In genomic region chr3:194632211-194632982, GRCh38 we compare ENCODE assay signal across 8 cellular contexts. TPM values are rescaled to one million over a fixed set of nuclear protein-coding genes. Genes with fewer than 3 reads are reported as not detected.
DNase-seq lines count a peak whose midpoint lies in the region; ATAC-seq, FAIRE-seq and TF ChIP-seq lines count a peak whose summit lies in the region.

No MANE protein-coding gene starts in this region.

- H2AFZ ChIP-seq in H1 (ENCODE audit: low read length) = no peak overlapping the region

- no peak overlapping the region for H3K18ac ChIP-seq in H1 (ENCODE audit: extremely low read depth, low read length)

- no peak for TF ChIP-seq EP300 in H1 (IDR thresholded peaks at IDR 0.05; ENCODE audit: borderline replicate concordance in 1 of 2, low read depth in 2 of 2, low read length in 2 of 2)

- H4K91ac ChIP-seq in H1 (replicated peaks; ENCODE audit: insufficient read length, low read length) = no peak overlapping the region

- H3K4me1 ChIP-seq in H1 (replicated peaks in 1 of 4; ENCODE audit: control insufficient read depth in 3 of 4, insufficient read depth in 4 of 4, low read length in 3 of 4) = no peaks in the 10 kb centered on the region
- H3K4me1 ChIP-seq in mucosa of descending colon (ENCODE audit: low read depth) = peaks cover 10% of the 10 kb centered on the region

- no peak overlapping the region for H3K56ac ChIP-seq in H1 (replicated peaks; ENCODE audit: insufficient read length, low read depth, low read length)

- no peak overlapping the region for H4K5ac ChIP-seq in H1 (ENCODE audit: insufficient read length, low read depth, low read length)

- H3K27me3 ChIP-seq in H1 (replicated peaks in 1 of 4; ENCODE audit: control insufficient read depth in 3 of 4, extremely low read depth in 1 of 4, insufficient read depth in 3 of 4, low read length in 3 of 4) = no peaks in the 10 kb centered on the region

- H3K79me2 ChIP-seq in H1 (ENCODE audit: control insufficient read depth in 1 of 2, insufficient read depth in 2 of 2, low read length in 2 of 2) = no peaks in the 10 kb centered on the region

- peaks cover 0 to 2% of the 10 kb centered on the region in 2 experiments for H4K20me1 ChIP-seq in H1 (replicated peaks in 1 of 2; ENCODE audit: control insufficient read depth in 1 of 2, insufficient read depth in 2 of 2, low read length in 2 of 2)

- POLR2A ChIA-PET in H1 (lab: Charles Lee; ENCODE audit: partially characterized antibody) = interaction anchor here (1.3 to 1.5 kb wide), 3 partner anchors 11 to 152 kb away, joined by 3 to 4 read pairs (median 3); no protein-coding TSS in a partner anchor

- H2BK20ac ChIP-seq in H1 (ENCODE audit: low read length) = no peak overlapping the region

- no peak overlapping the region for H3K23ac ChIP-seq in H1 (ENCODE audit: insufficient read length)

- no peak overlapping the region for H3K14ac ChIP-seq in H1 (ENCODE audit: insufficient read length)

- no peak for TF ChIP-seq CTCF in AG09309 (IDR thresholded peaks at IDR 0.05; ENCODE audit: control insufficient read depth, insufficient read depth, low read depth, low read length, missing control alignments)
- TF ChIP-seq CTCF in H1 (IDR thresholded peaks at IDR 0.05; ENCODE audit: control extremely low read depth in 1 of 3, insufficient read depth in 1 of 3, low read depth in 1 of 3, low read length in 3 of 3) = no peak
- no peak for TF ChIP-seq CTCF in mucosa of descending colon (IDR thresholded peaks at IDR 0.05)

- CTCF ChIA-PET in H1 (lab: Charles Lee; ENCODE audit: partially characterized antibody) = interaction anchor here (0.9 kb wide), 1 partner anchor 11 kb away, joined by 3 read pairs; no protein-coding TSS in a partner anchor

- H2AK5ac ChIP-seq in H1 (ENCODE audit: low read depth, low read length) = peak overlapping the region; percentile 56; the same call in 1 of the 2 replicates

- intact Hi-C loops in mucosa of descending colon (cut with DNase I, micrococcal nuclease) = no loop called here

- peak; percentile 1 for ATAC-seq in GM21619 (IDR thresholded peaks at IDR 0.05; ENCODE audit: unreplicated experiment)
- peak; percentile 59 for ATAC-seq in mucosa of descending colon
- ATAC-seq in GM19328 (IDR thresholded peaks at IDR 0.05; ENCODE audit: unreplicated experiment) = no peak

- FAIRE-seq in H1 (lab: Jason Lieb, UNC) = no peak

- H2BK15ac ChIP-seq in H1 (ENCODE audit: low read length) = no peak overlapping the region

- peak overlapping the region; percentile 55 to 97 for H3K4me2 ChIP-seq in H1 (ENCODE audit: insufficient read depth in 1 of 2, low read depth in 2 of 2, low read length in 2 of 2)

- no peak for TF ChIP-seq POLR2A in H1 (IDR thresholded peaks at IDR 0.05; ENCODE audit: control extremely low read depth in 1 of 2, low read depth in 2 of 2, low read length in 2 of 2)

- H4K8ac ChIP-seq in H1 (ENCODE audit: extremely low read depth, insufficient read depth, low read length) = peak overlapping the region; percentile 62; the same call in 1 of the 2 replicates

- H2BK12ac ChIP-seq in H1 (ENCODE audit: low read depth, low read length) = no peak overlapping the region

- H2BK5ac ChIP-seq in H1 (ENCODE audit: low read depth, low read length) = 0 out of 2 replicates have a peak overlapping the region, but pooled peaks have one; percentile 35

- H3K27ac ChIP-seq in H1 (ENCODE audit: low read depth, low read length) = no peak overlapping the region

- H3K36me3 ChIP-seq in H1 (ENCODE audit: control insufficient read depth in 2 of 4, insufficient read depth in 4 of 4, low read length in 3 of 4) = peaks cover 0 to 18% (median 7%) of the 10 kb centered on the region in 4 experiments; a peak in 5 of 8 replicates
- no peaks in the 10 kb centered on the region for H3K36me3 ChIP-seq in mucosa of descending colon (ENCODE audit: low read depth)

- TF ChIP-seq RAD21 in H1 (IDR thresholded peaks at IDR 0.05 in 1 of 2, conservative IDR thresholded peaks at IDR 0.05 in 1 of 2; ENCODE audit: low read depth in 2 of 2, low read length in 2 of 2) = no peak

- DNase-seq in AG09309 (ENCODE audit: low read depth) (no peak), RKO (ENCODE audit: low spot score) (peak; percentile 63), H1 (ENCODE audit: low read depth in 1 of 2, low spot score in 2 of 2) (no peak), mucosa of descending colon (peak; percentile 76 to 83 (median 78)), DMS79 treated with DMSO at 0.1 percent for 48 hours (lab: John Stamatoyannopoulos, UW) (no peak)
- no peak for DNase-seq in activated effector memory CD4-positive, alpha-beta T cell treated with Interleukin-2 at 50 U/mL for 16 hours

- H3K9me3 ChIP-seq in H1 (ENCODE audit: insufficient read depth in 2 of 2, low read depth in 1 of 2, low read length in 1 of 2) (peaks cover 12 to 21% of the 10 kb centered on the region in 2 experiments), mucosa of descending colon (no peaks in the 10 kb centered on the region)

- peaks cover 8% of the 10 kb centered on the region for H3K23me2 ChIP-seq in H1 (ENCODE audit: low read depth, low read length)

- H3K9ac ChIP-seq in H1 (replicated peaks in 1 of 4; ENCODE audit: extremely low read depth in 1 of 4, low read depth in 3 of 4, low read length in 3 of 4) = peak overlapping the region in 2 of 4 experiments; percentile 48 to 69; a peak in 2 of 7 replicates

- WGBS in H1 (ENCODE audit: extremely low coverage in 1 of 2, insufficient coverage in 1 of 2, insufficient read length in 1 of 2, insufficient replicate concordance in 2 of 2, low coverage in 1 of 2, low lambda C conversion rate in 2 of 2, missing lambda C conversion rate in 1 of 2), 2 experiments = 68% methylated on average over 17 of the region's 17 CpGs; no CpG with 5 or more reads in 1 of the 2 experiments

- H3K4ac ChIP-seq in H1 (replicated peaks; ENCODE audit: insufficient read length, low read depth, low read length) = peak overlapping the region; percentile 99

- H3K4me3 ChIP-seq in AG09309 (ENCODE audit: control insufficient read depth, low read depth, low read length) = peak overlapping the region; percentile 87
- H3K4me3 ChIP-seq in H1 (ENCODE audit: extremely low read depth in 1 of 4, insufficient read depth in 2 of 4, low read depth in 3 of 4, low read length in 4 of 4) = peak overlapping the region; percentile 47 to 93 (median 68)
- H3K4me3 ChIP-seq in mucosa of descending colon = peak overlapping the region; percentile 47

- H2BK120ac ChIP-seq in H1 (replicated peaks; ENCODE audit: low read depth, low read length) = no peak overlapping the region

- H3K79me1 ChIP-seq in H1 (ENCODE audit: low read depth, low read length) = no peaks in the 10 kb centered on the region

TF ChIP-seq in H1, 55 proteins besides CTCF, POLR2A, EP300 and RAD21 (continues in another document):
- TF ChIP-seq POU5F1 (IDR thresholded peaks at IDR 0.05; ENCODE audit: low read depth, low read length) (no peak), KDM4A (IDR thresholded peaks at IDR 0.05; ENCODE audit: low read depth, low read length, severe bottlenecking) (no peak), SUZ12 (IDR thresholded peaks at IDR 0.05; ENCODE audit: low read length) (no peak), SIRT6 (IDR thresholded peaks at IDR 0.05; ENCODE audit: low read length) (no peak), SIX5 (IDR thresholded peaks at IDR 0.05; ENCODE audit: low read depth, low read length) (no peak), SP1 (IDR thresholded peaks at IDR 0.05; ENCODE audit: low read depth, low read length) (no peak), ATF2 (IDR thresholded peaks at IDR 0.05; ENCODE audit: low read length) (no peak)

RNA-seq across cellular contexts. Expression of gene TMEM44, which starts 0.8 kb away (rescaled TPM):
- 15.4 and 16.7 TPM in 2 replicates for total RNA-seq in H1 (2021; fragmentation: NEBNext Ultra II Directional; extraction: Animal tissue kit (Norgen Biotek cat#: 25700))
- polyA plus RNA-seq in H1 (2011; rRNA removed) = 14.0 and 14.8 TPM in 2 replicates
- 16.6 TPM for polyA plus RNA-seq in H1 (2011; cell fraction: cytosol; rRNA removed)
- 28.7 TPM for polyA plus RNA-seq in H1 (2011; cell fraction: nucleus; rRNA removed)
- 15.1 to 20.7 TPM (median 18.0 TPM) in 4 replicates for polyA plus RNA-seq in H1 (2012, experiment 1 of 2)
- 9.9 TPM for polyA plus RNA-seq in H1 (2012, experiment 2 of 2)
- polyA plus RNA-seq in H1 (2013, experiment 1 of 2) = 10.8 TPM
- polyA plus RNA-seq in H1 (2013, experiment 2 of 2) = 10.9 TPM
- 12.5 and 13.0 TPM in 2 replicates for polyA minus RNA-seq in H1 (2011; rRNA and poly(A)+ RNA removed)
- 15.5 TPM for polyA minus RNA-seq in H1 (2011; cell fraction: cytosol; rRNA and poly(A)+ RNA removed)
- polyA minus RNA-seq in H1 (2011; cell fraction: nucleus; rRNA and poly(A)+ RNA removed) = 11.7 TPM
- total RNA-seq in mucosa of descending colon = 10 to 100 TPM; 30.9 to 59.3 (median 34.1) TPM

RNA-seq across cellular contexts. Expression of gene LSG1, which starts 39.6 kb away (rescaled TPM):
- total RNA-seq in H1 (2021; fragmentation: NEBNext Ultra II Directional; extraction: Animal tissue kit (Norgen Biotek cat#: 25700)) = 47.6 and 49.9 TPM in 2 replicates
- polyA plus RNA-seq in H1 (2011; rRNA removed) = 17.8 and 23.7 TPM in 2 replicates
- polyA plus RNA-seq in H1 (2011; cell fraction: cytosol; rRNA removed) = 27.4 TPM
- polyA plus RNA-seq in H1 (2011; cell fraction: nucleus; rRNA removed) = 40.1 TPM
- polyA plus RNA-seq in H1 (2012, experiment 1 of 2) = 32.9 to 45.5 TPM (median 41.1 TPM) in 4 replicates
- 6.7 TPM for polyA plus RNA-seq in H1 (2012, experiment 2 of 2)
- 42.5 TPM for polyA plus RNA-seq in H1 (2013, experiment 1 of 2)
- 40.4 TPM for polyA plus RNA-seq in H1 (2013, experiment 2 of 2)
- 52.6 and 90.4 TPM in 2 replicates for polyA minus RNA-seq in H1 (2011; rRNA and poly(A)+ RNA removed)
- 36.5 TPM for polyA minus RNA-seq in H1 (2011; cell fraction: cytosol; rRNA and poly(A)+ RNA removed)
- 57.7 TPM for polyA minus RNA-seq in H1 (2011; cell fraction: nucleus; rRNA and poly(A)+ RNA removed)
- 10 to 100 TPM; 34.0 to 35.6 (median 35.5) TPM for total RNA-seq in mucosa of descending colon

RNA-seq across cellular contexts. Expression of gene FAM43A, which starts 53.3 kb away (rescaled TPM):
- total RNA-seq in H1 (2021; fragmentation: NEBNext Ultra II Directional; extraction: Animal tissue kit (Norgen Biotek cat#: 25700)) = 2.6 and 2.9 TPM in 2 replicates
- 2.3 and 4.9 TPM in 2 replicates for polyA plus RNA-seq in H1 (2011; rRNA removed)
- 4.3 TPM for polyA plus RNA-seq in H1 (2011; cell fraction: cytosol; rRNA removed)
- polyA plus RNA-seq in H1 (2011; cell fraction: nucleus; rRNA removed) = 4.0 TPM
- polyA plus RNA-seq in H1 (2012, experiment 1 of 2) = 1.9 to 2.7 TPM (median 1.9 TPM) in 4 replicates
- polyA plus RNA-seq in H1 (2012, experiment 2 of 2) = 2.4 TPM
- 1.3 TPM for polyA plus RNA-seq in H1 (2013, experiment 1 of 2)
- polyA plus RNA-seq in H1 (2013, experiment 2 of 2) = 1.4 TPM
- polyA minus RNA-seq in H1 (2011; rRNA and poly(A)+ RNA removed) = 0.44 and 0.66 TPM in 2 replicates
- 2.2 TPM for polyA minus RNA-seq in H1 (2011; cell fraction: cytosol; rRNA and poly(A)+ RNA removed)
- polyA minus RNA-seq in H1 (2011; cell fraction: nucleus; rRNA and poly(A)+ RNA removed) = 5.6 TPM
- 10 to 100 TPM; 12.7 to 87.8 (median 22.4) TPM for total RNA-seq in mucosa of descending colon

Comparison
In these comparisons a context has a peak if more than half of its experiments do, and no peak if none do; other contexts are left out.
1. DNase-seq: peak in RKO (single experiment) and mucosa of descending colon (3 of 3); none in AG09309 (single experiment), H1 (0 of 2), DMS79 treated with DMSO at 0.1 percent for 48 hours (single experiment) and activated effector memory CD4-positive, alpha-beta T cell treated with Interleukin-2 at 50 U/mL for 16 hours (single experiment).
2. Peak in every context shown above with its lines, with median percentiles within 50 percentile points of each other: H3K4me3 ChIP-seq.